ENCODE assay signal across 22 cellular contexts in genomic region chr1:110798691-110799256, GRCh38.
DNase-seq lines count a peak whose midpoint lies in the region; ATAC-seq and TF ChIP-seq lines count a peak whose summit lies in the region.
"Had no signal": no experiment of that assay in that cellular context is flagged by ENCODE, and none has a peak within 500 bp of the region (broad histone marks: within the 10 kb centered on the region; RNA-seq: fewer than 3 reads in every experiment).

No MANE protein-coding gene starts in this region.

- H3K9me2 ChIP-seq in Loucy (replicated peaks; ENCODE audit: low read depth, low read length) (no peaks in the 10 kb centered on the region), Karpas-422 (replicated peaks; ENCODE audit: insufficient read depth, low read length) (no peaks in the 10 kb centered on the region)

- no peak overlapping the region for H3K27ac ChIP-seq in Karpas-422 (ENCODE audit: low read length)
- H3K27ac ChIP-seq: epithelial cell of prostate, gastrocnemius medialis, HL-60, left ventricle myocardium inferior, right atrium auricular region, thyroid gland had no signal

- intact Hi-C loops in left ventricle myocardium superior (cut with micrococcal nuclease) = no loop called here

- no peak overlapping the region for H3K4me3 Mint-ChIP-seq in HFFc6
- H3K4me3 Mint-ChIP-seq: stimulated activated naive B cell treated with anti-CD40 and anti-IgM and Interleukin-4, amounts not matched to agents 10 μg/mL and 1 μg/mL and 100 μg/mL, for 72 hours had no signal

- H3K27me3 Mint-ChIP-seq in HFFc6 (ENCODE audit: insufficient read depth) = peaks cover 2% of the 10 kb centered on the region; the same call in 1 of the 2 replicates
- H3K27me3 Mint-ChIP-seq: stimulated activated naive B cell treated with anti-CD40 and anti-IgM and Interleukin-4, amounts not matched to agents 10 μg/mL and 1 μg/mL and 100 μg/mL, for 72 hours had no signal

- H3K36me3 ChIP-seq in Loucy (ENCODE audit: insufficient read depth, low read length) (no peaks in the 10 kb centered on the region), Karpas-422 (ENCODE audit: insufficient read depth, low read length) (no peaks in the 10 kb centered on the region)
- H3K36me3 ChIP-seq: gastrocnemius medialis, left ventricle myocardium inferior, right atrium auricular region, thyroid gland had no signal

- H3K4me1 ChIP-seq in Loucy (ENCODE audit: insufficient read depth, low read length, poor library complexity, severe bottlenecking) = peaks cover 24% of the 10 kb centered on the region
- H3K4me1 ChIP-seq in Karpas-422 (ENCODE audit: low read length) = no peaks in the 10 kb centered on the region
- H3K4me1 ChIP-seq: Caco-2, gastrocnemius medialis, left ventricle myocardium inferior, right atrium auricular region, thyroid gland had no signal

- no peak overlapping the region for H3K27ac Mint-ChIP-seq in HFFc6
- H3K27ac Mint-ChIP-seq: stimulated activated naive B cell treated with anti-CD40 and anti-IgM and Interleukin-4, amounts not matched to agents 10 μg/mL and 1 μg/mL and 100 μg/mL, for 72 hours had no signal

- no peaks in the 10 kb centered on the region for H3F3A ChIP-seq in Loucy (ENCODE audit: low read depth)

- TF ChIP-seq CTCF in Loucy (conservative IDR thresholded peaks at IDR 0.05; ENCODE audit: low read length) (no peak), HFFc6 (IDR thresholded peaks at IDR 0.05) (no peak)

- H3K9ac ChIP-seq in Loucy (ENCODE audit: low read depth, low read length, poor library complexity, severe bottlenecking) (no peak overlapping the region), Karpas-422 (ENCODE audit: low read length) (no peak overlapping the region)

- no peak for ATAC-seq in left ventricle myocardium superior
- ATAC-seq: gastrocnemius medialis; stimulated activated naive B cell treated with anti-CD40 and anti-IgM and Interleukin-4, amounts not matched to agents 10 μg/mL and 1 μg/mL and 100 μg/mL, for 72 hours had no signal

- H3K4me2 ChIP-seq in Loucy (ENCODE audit: low read depth, low read length, poor library complexity, severe bottlenecking) (peak overlapping the region; percentile 29), Karpas-422 (ENCODE audit: low read depth, low read length, poor library complexity, severe bottlenecking) (no peak overlapping the region)

- H3K4me3 ChIP-seq in Loucy (ENCODE audit: low read length, poor library complexity, severe bottlenecking) (no peak overlapping the region), Karpas-422 (ENCODE audit: low read length) (no peak overlapping the region)
- H3K4me3 ChIP-seq: gastrocnemius medialis, left ventricle myocardium inferior, right atrium auricular region, thyroid gland had no signal

- H3K4me1 Mint-ChIP-seq in HFFc6 (ENCODE audit: low read depth) = no peaks in the 10 kb centered on the region

- H3K79me2 ChIP-seq in Loucy (ENCODE audit: insufficient read depth, low read length) (no peaks in the 10 kb centered on the region), Karpas-422 (ENCODE audit: low read length) (no peaks in the 10 kb centered on the region)

- H3K27me3 ChIP-seq in Loucy (ENCODE audit: insufficient read depth, low read length, poor library complexity, severe bottlenecking) (no peaks in the 10 kb centered on the region), Karpas-422 (ENCODE audit: low read length) (no peaks in the 10 kb centered on the region)
- H3K27me3 ChIP-seq: gastrocnemius medialis, right atrium auricular region, thyroid gland had no signal

- peak; percentile 30 for DNase-seq in DMS153 treated with DMSO at 0.1 percent for 48 hours (lab: John Stamatoyannopoulos, UW; ENCODE audit: unreplicated experiment)
- DNase-seq in NCI-H2171 treated with DMSO at 0.1 percent for 48 hours (lab: John Stamatoyannopoulos, UW) = peak; percentile 94
- peak; percentile 11 for DNase-seq in RPMI8226
- DNase-seq in left ventricle myocardium superior = no peak
- DNase-seq in Karpas-422 = no peak
- DNase-seq in HFFc6 = no peak
- no peak for DNase-seq in LoVo (ENCODE audit: low spot score)
- DNase-seq: activated CD4-positive, alpha-beta T cell treated with anti-CD3 and anti-CD28 coated beads, Interleukin-2, amount 50 U/mL, for 4 hours; activated naive CD4-positive, alpha-beta T cell treated with anti-CD3 and anti-CD28 coated beads, Interleukin-2, amount 50 U/mL, for 16 hours; activated T-cell treated with anti-CD3 and anti-CD28 coated beads for 4 hours; Caco-2; gastrocnemius medialis; H7; left ventricle myocardium inferior; NCI-H1436 treated with DMSO at 0.1 percent for 48 hours; stimulated activated CD4-positive, alpha-beta T cell treated with anti-CD3 and anti-CD28 coated beads, Interleukin-15, amount 100 ng/mL, for 24 hours; stimulated activated naive B cell treated with anti-CD40 and anti-IgM and Interleukin-4, amounts not matched to agents 10 μg/mL and 1 μg/mL and 100 μg/mL, for 72 hours; thyroid gland had no signal

- no peaks in the 10 kb centered on the region for H3K9me3 Mint-ChIP-seq in HFFc6

- H4K20me1 ChIP-seq in Loucy (ENCODE audit: insufficient read depth, low read length, poor library complexity, severe bottlenecking) (no peaks in the 10 kb centered on the region), Karpas-422 (ENCODE audit: insufficient read depth, low read depth, low read length) (no peaks in the 10 kb centered on the region)

- no peaks in the 10 kb centered on the region for H3K36me3 Mint-ChIP-seq in HFFc6 (ENCODE audit: low read depth)

- peaks cover 4% of the 10 kb centered on the region; the same call in 1 of the 2 replicates for H3K9me3 ChIP-seq in Loucy (ENCODE audit: insufficient read depth, low read depth, low read length)
- H3K9me3 ChIP-seq in Karpas-422 (ENCODE audit: low read length) = no peaks in the 10 kb centered on the region
- H3K9me3 ChIP-seq: Caco-2, gastrocnemius medialis, thyroid gland had no signal

- H2AFZ ChIP-seq in Loucy (ENCODE audit: low read length) (no peak overlapping the region), Karpas-422 (ENCODE audit: low read length) (no peak overlapping the region)

Comparison
In these comparisons a context has a peak if more than half of its experiments do, and no peak if none do; other contexts are left out.
1. DNase-seq: peak in DMS153 treated with DMSO at 0.1 percent for 48 hours (single experiment), NCI-H2171 treated with DMSO at 0.1 percent for 48 hours (single experiment) and RPMI8226 (single experiment); none in left ventricle myocardium superior (single experiment), Karpas-422 (single experiment), HFFc6 (single experiment) and LoVo (single experiment).